Comparison of ENCODE assay signal across 8 cellular contexts in genomic region chr5:82277613-82277986, GRCh38. TPM values are rescaled to one million over a fixed set of nuclear protein-coding genes. Genes with fewer than 3 reads are reported as not detected.
DNase-seq lines count a peak whose midpoint lies in the region; TF ChIP-seq lines count a peak whose summit lies in the region.

No MANE protein-coding gene starts in this region.

- H3K4me1 ChIP-seq in GM23248 (ENCODE audit: insufficient read depth) (peaks cover 14% of the 10 kb centered on the region), SK-N-SH (ENCODE audit: control insufficient read depth in 1 of 2, insufficient read depth in 2 of 2, low read depth in 1 of 2, low read length in 1 of 2) (peaks cover 8 to 10% of the 10 kb centered on the region in 2 experiments; a peak in 3 of 4 replicates), fibroblast of lung (ENCODE audit: control insufficient read depth, extremely low read depth, insufficient read depth, low read length) (no peaks in the 10 kb centered on the region)

- CTCF ChIA-PET in SK-N-SH (lab: Yijun Ruan, JAX), result interaction anchor here (1.2 to 2.5 kb wide), 4 partner anchors 10 to 53 kb away, joined by 4 to 14 read pairs (median 6); no protein-coding TSS in a partner anchor

- H3K27me3 ChIP-seq in GM23248 (replicated peaks; ENCODE audit: insufficient read depth) (no peaks in the 10 kb centered on the region), SK-N-SH (ENCODE audit: insufficient read depth) (no peaks in the 10 kb centered on the region), fibroblast of lung (ENCODE audit: control insufficient read depth, insufficient read depth, low read length) (no peaks in the 10 kb centered on the region)

- peaks cover 15% of the 10 kb centered on the region for H3K4me1 Mint-ChIP-seq in progenitor cell of endocrine pancreas (ENCODE audit: low read depth)

- H3K9me3 ChIP-seq in GM23248 (ENCODE audit: low read depth) (no peaks in the 10 kb centered on the region), SK-N-SH (no peaks in the 10 kb centered on the region), fibroblast of lung (ENCODE audit: control insufficient read depth, insufficient read depth, low read depth, low read length) (no peaks in the 10 kb centered on the region)

- no peak for TF ChIP-seq RAD21 in SK-N-SH (IDR thresholded peaks at IDR 0.05; ENCODE audit: low read length)

- DNase-seq in GM23248, result peak; percentile 56
- DNase-seq in SK-N-SH, result peak; percentile 8
- no peak for DNase-seq in fibroblast of lung (ENCODE audit: low read depth in 2 of 2)
- DNase-seq in progenitor cell of endocrine pancreas (ENCODE audit: low spot score, unreplicated experiment), result no peak
- no peak for DNase-seq in posterior cingulate gyrus
- no peak for DNase-seq in GM03348 (ENCODE audit: low spot score)
- no peak for DNase-seq in activated gamma-delta T cell treated with Interleukin-2 at 50 U/mL for 16 hours
- DNase-seq in GOT3 (lab: John Stamatoyannopoulos, UW), result no peak

- TF ChIP-seq CTCF in SK-N-SH (IDR thresholded peaks at IDR 0.05) (no peak), fibroblast of lung (conservative IDR thresholded peaks at IDR 0.05 in 1 of 2, IDR thresholded peaks at IDR 0.05 in 1 of 2; ENCODE audit: low read depth in 1 of 2, low read length in 2 of 2) (no peak), progenitor cell of endocrine pancreas (IDR thresholded peaks at IDR 0.05; ENCODE audit: unreplicated experiment) (no peak)

- peaks cover 20% of the 10 kb centered on the region for H3K36me3 Mint-ChIP-seq in progenitor cell of endocrine pancreas (ENCODE audit: insufficient read depth)

- H3K27ac Mint-ChIP-seq in progenitor cell of endocrine pancreas, result peak overlapping the region; percentile 100

- H3K27me3 Mint-ChIP-seq in progenitor cell of endocrine pancreas, result no peaks in the 10 kb centered on the region

- peak overlapping the region; percentile 92 for H3K4me2 ChIP-seq in GM23248 (ENCODE audit: unreplicated experiment)
- H3K4me2 ChIP-seq in SK-N-SH, result peak overlapping the region; percentile 77
- peak overlapping the region; percentile 81 for H3K4me2 ChIP-seq in fibroblast of lung (ENCODE audit: extremely low read depth, insufficient read depth, low read length)

- H4K20me1 ChIP-seq in GM23248 (ENCODE audit: insufficient read depth), result no peaks in the 10 kb centered on the region
- H4K20me1 ChIP-seq in SK-N-SH (ENCODE audit: insufficient read depth), result no peaks in the 10 kb centered on the region
- H4K20me1 ChIP-seq in fibroblast of lung (ENCODE audit: control insufficient read depth, extremely low read depth, insufficient read depth, low read length), result no peaks in the 10 kb centered on the region

- intact Hi-C loops in posterior cingulate gyrus (cut with DNase I), result no loop called here

- H3K36me3 ChIP-seq in GM23248 (ENCODE audit: low read depth) (peaks cover 24% of the 10 kb centered on the region), SK-N-SH (replicated peaks in 1 of 2; ENCODE audit: control insufficient read depth in 1 of 2, insufficient read depth in 2 of 2, low read length in 1 of 2) (peaks cover 30 to 35% of the 10 kb centered on the region in 2 experiments), fibroblast of lung (ENCODE audit: control insufficient read depth, insufficient read depth, low read length) (peaks cover 13% of the 10 kb centered on the region)

- peak overlapping the region; percentile 75 for H3K27ac ChIP-seq in GM23248
- peak overlapping the region; percentile 82 to 95 for H3K27ac ChIP-seq in SK-N-SH (ENCODE audit: low read depth in 2 of 2, low read length in 1 of 2)
- peak overlapping the region; percentile 89 for H3K27ac ChIP-seq in fibroblast of lung (ENCODE audit: insufficient read depth, low read length)

- H3K4me3 ChIP-seq in GM23248 (peak overlapping the region; percentile 99), SK-N-SH (ENCODE audit: low read depth in 2 of 2, low read length in 1 of 2) (peak overlapping the region; percentile 85 to 94), fibroblast of lung (replicated peaks in 1 of 4; ENCODE audit: control extremely low read depth in 1 of 4, insufficient read depth in 1 of 4, low read depth in 3 of 4, low read length in 4 of 4) (peak overlapping the region; percentile 83 to 97 (median 94))

- H3K79me2 ChIP-seq in GM23248 (ENCODE audit: insufficient read depth) (peaks cover 46% of the 10 kb centered on the region), SK-N-SH (ENCODE audit: insufficient read depth) (peaks cover 40% of the 10 kb centered on the region), fibroblast of lung (ENCODE audit: control insufficient read depth, insufficient read depth, low read length) (peaks cover 20% of the 10 kb centered on the region)

- in situ Hi-C loops in GM23248 (cut with MboI), result no loop called here

- POLR2A ChIA-PET in SK-N-SH (lab: Yijun Ruan, JAX), result interaction anchor here (1.7 kb wide), 1 partner anchor 12 kb away, joined by 4 read pairs; no protein-coding TSS in a partner anchor

- H3K9me2 ChIP-seq in GM23248 (ENCODE audit: insufficient read depth) (no peaks in the 10 kb centered on the region), SK-N-SH (no peaks in the 10 kb centered on the region)

- H3K9ac ChIP-seq in GM23248 (peak overlapping the region; percentile 100), SK-N-SH (peak overlapping the region; percentile 88), fibroblast of lung (ENCODE audit: insufficient read depth, low read length) (peak overlapping the region; percentile 92)

- no peak for TF ChIP-seq EP300 in SK-N-SH (IDR thresholded peaks at IDR 0.05; ENCODE audit: borderline replicate concordance in 1 of 2, low read depth in 1 of 2, low read length in 1 of 2)

- peak overlapping the region; percentile 81 for H3K4me3 Mint-ChIP-seq in progenitor cell of endocrine pancreas (ENCODE audit: low read depth)

- WGBS in GM23248 (ENCODE audit: low coverage in 1 of 2, low lambda C conversion rate in 2 of 2, missing lambda C conversion rate in 2 of 2), 2 experiments, result 1 to 2% methylated on average over 15 of the region's 15 CpGs
- 2% methylated on average over 15 of the region's 15 CpGs for WGBS in SK-N-SH (ENCODE audit: low lambda C conversion rate)

- no peaks in the 10 kb centered on the region for H3K9me3 Mint-ChIP-seq in progenitor cell of endocrine pancreas (ENCODE audit: low read depth)

- H2AFZ ChIP-seq in GM23248 (peak overlapping the region; percentile 92), SK-N-SH (ENCODE audit: low read depth) (peak overlapping the region; percentile 98; the same call in 1 of the 2 replicates), fibroblast of lung (ENCODE audit: low read length) (no peak overlapping the region)

- H3F3A ChIP-seq in GM23248 (ENCODE audit: insufficient read depth) (peaks cover 32% of the 10 kb centered on the region), SK-N-SH (replicated peaks; ENCODE audit: insufficient read depth) (peaks cover 24% of the 10 kb centered on the region)

TF ChIP-seq in SK-N-SH, 30 proteins besides CTCF, POLR2A, EP300 and RAD21:
- TF ChIP-seq RXRA (IDR thresholded peaks at IDR 0.05; ENCODE audit: borderline replicate concordance, low read depth), result no peak
- TF ChIP-seq ELF1 (IDR thresholded peaks at IDR 0.05), result 0 out of 2 replicates have a peak, but pooled peaks have one; percentile 4

RNA-seq across cellular contexts. Expression of gene RPS23, which starts 0.6 kb away (rescaled TPM):
- total RNA-seq in GM23248 (2014; rRNA removed; shearing (Covaris generic)), result 1,434 and 1,581 TPM in 2 replicates
- 921 and 936 TPM in 2 replicates for polyA plus RNA-seq in GM23248 (2016; fragmentation: Nextera tagmentation; extraction: Ambion mirVana)
- polyA plus RNA-seq in SK-N-SH (2012; rRNA removed), result 5,671 and 6,732 TPM in 2 replicates
- 8,905 and 12,338 TPM in 2 replicates for polyA plus RNA-seq in SK-N-SH (2012; cell fraction: cytosol; rRNA removed)
- 1,097 and 1,261 TPM in 2 replicates for polyA plus RNA-seq in SK-N-SH (2012; cell fraction: nucleus; rRNA removed)
- total RNA-seq in fibroblast of lung, result 2,712 and 5,838 TPM in 2 replicates
- polyA plus RNA-seq in fibroblast of lung, result 6,619 and 7,387 TPM in 2 replicates
- polyA plus RNA-seq in fibroblast of lung (2012), result 3,368 and 3,934 TPM in 2 replicates
- 44.4 and 58.9 TPM in 2 replicates for polyA minus RNA-seq in fibroblast of lung (ENCODE audit: low replicate concordance)
- 1,896 and 2,007 TPM in 2 replicates for total RNA-seq in progenitor cell of endocrine pancreas

Comparison
In these comparisons a context has a peak if more than half of its experiments do, and no peak if none do; other contexts are left out.
1. DNase-seq: peak in GM23248 (single experiment) and SK-N-SH (single experiment); none in fibroblast of lung (0 of 2), progenitor cell of endocrine pancreas (single experiment), posterior cingulate gyrus (0 of 10), GM03348 (single experiment), activated gamma-delta T cell treated with Interleukin-2 at 50 U/mL for 16 hours (single experiment) and GOT3 (single experiment).
2. Peak in every context shown above with its lines, with median percentiles within 50 percentile points of each other: H3K27ac ChIP-seq, H3K4me2 ChIP-seq, H3K4me3 ChIP-seq and H3K9ac ChIP-seq.